In genomic region chr13:29605860-29606526, GRCh38 we compare ENCODE assay signal across 27 cellular contexts.
"Had no signal": no experiment of that assay in that cellular context is flagged by ENCODE, and none has a peak within 500 bp of the region (broad histone marks: within the 10 kb centered on the region; RNA-seq: fewer than 3 reads in every experiment).

No MANE protein-coding gene starts in this region.

- H3K4me1 Mint-ChIP-seq: activated naive CD8-positive, alpha-beta T cell treated with anti-CD3 and anti-CD28 coated beads for 36 hours; naive thymus-derived CD4-positive, alpha-beta T cell had no signal

- H3K9me3 Mint-ChIP-seq: activated naive CD4-positive, alpha-beta T cell treated with anti-CD3 and anti-CD28 coated beads for 36 hours; activated naive CD8-positive, alpha-beta T cell treated with anti-CD3 and anti-CD28 coated beads for 36 hours; activated T-helper 1 cell treated with anti-CD3 and anti-CD28 coated beads, Interleukin-12 subunit alpha, Interleukin-12 subunit beta, Interleukin-2, Interleukin-4 antibody, amounts not matched to agents 30 ng/mL and 10 ng/mL and 1 ng/mL, durations not matched to agents 14 hours and 24 hours and 36 hours; naive thymus-derived CD4-positive, alpha-beta T cell had no signal

- H3K9me3 ChIP-seq: pancreas, prostate gland, transverse colon had no signal

- H3K27ac Mint-ChIP-seq: activated naive CD4-positive, alpha-beta T cell treated with anti-CD3 and anti-CD28 coated beads for 36 hours; activated naive CD8-positive, alpha-beta T cell treated with anti-CD3 and anti-CD28 coated beads for 36 hours; activated T-helper 1 cell treated with anti-CD3 and anti-CD28 coated beads, Interleukin-12 subunit alpha, Interleukin-12 subunit beta, Interleukin-2, Interleukin-4 antibody, amounts not matched to agents 30 ng/mL and 10 ng/mL and 1 ng/mL, durations not matched to agents 14 hours and 24 hours and 36 hours; naive thymus-derived CD4-positive, alpha-beta T cell had no signal

- H3K4me1 ChIP-seq: pancreas, prostate gland, transverse colon had no signal

- ATAC-seq: activated CD4-positive, CD25-positive, alpha-beta regulatory T cell treated with anti-CD3 and anti-CD28 coated beads, Interleukin-2, amount 50 U/mL, for 24 hours; naive thymus-derived CD4-positive, alpha-beta T cell; pancreas had no signal

- DNase-seq: activated CD4-positive, alpha-beta T cell treated with anti-CD3 and anti-CD28 coated beads for 48 hours; activated CD4-positive, alpha-beta T cell treated with anti-CD3 and anti-CD28 coated beads, Interleukin-2, amount 50 U/mL, for 48 hours; activated CD8-positive, alpha-beta memory T cell treated with anti-CD3 and anti-CD28 coated beads for 24 hours; activated CD8-positive, alpha-beta memory T cell treated with anti-CD3 and anti-CD28 coated beads, Interleukin-2, amount 50 U/mL, for 4 hours; activated effector memory CD4-positive, alpha-beta T cell treated with anti-CD3 and anti-CD28 coated beads, Interleukin-2, amount 50 U/mL, for 16 hours; activated naive CD4-positive, alpha-beta T cell treated with anti-CD3 and anti-CD28 coated beads for 36 hours; activated naive CD8-positive, alpha-beta T cell treated with anti-CD3 and anti-CD28 coated beads for 36 hours; activated T-cell treated with anti-CD3 and anti-CD28 coated beads, Interleukin-2, amount 50 U/mL, for 1 hour; central memory CD4-positive, alpha-beta T cell; foreskin fibroblast; mammary epithelial cell; midbrain; naive thymus-derived CD4-positive, alpha-beta T cell; nucleus accumbens; pancreas; retina; stimulated activated CD4-positive, alpha-beta T cell treated with anti-CD3 and anti-CD28 coated beads, Interleukin-2, amount 100 ng/mL, for 48 hours; stimulated activated naive CD4-positive, alpha-beta T cell treated with Interleukin-2 at 50 U/mL for 16 hours; transverse colon had no signal

- FAIRE-seq: astrocyte, endothelial cell of umbilical vein, pancreas, TTC549, urothelium cell line had no signal

- H3K27me3 ChIP-seq: pancreas, transverse colon had no signal

- H3K27ac ChIP-seq: pancreas, prostate gland, transverse colon, WERI-Rb-1 had no signal

- H3K4me3 ChIP-seq: pancreas, prostate gland, transverse colon had no signal

- H3K36me3 Mint-ChIP-seq: activated naive CD8-positive, alpha-beta T cell treated with anti-CD3 and anti-CD28 coated beads for 36 hours; naive thymus-derived CD4-positive, alpha-beta T cell had no signal

- H3K36me3 ChIP-seq: pancreas, prostate gland, transverse colon, WERI-Rb-1 had no signal

- H3K4me3 Mint-ChIP-seq: activated naive CD4-positive, alpha-beta T cell treated with anti-CD3 and anti-CD28 coated beads for 36 hours; activated naive CD8-positive, alpha-beta T cell treated with anti-CD3 and anti-CD28 coated beads for 36 hours; activated T-helper 1 cell treated with anti-CD3 and anti-CD28 coated beads, Interleukin-12 subunit alpha, Interleukin-12 subunit beta, Interleukin-2, Interleukin-4 antibody, amounts not matched to agents 30 ng/mL and 10 ng/mL and 1 ng/mL, durations not matched to agents 14 hours and 24 hours and 36 hours; naive thymus-derived CD4-positive, alpha-beta T cell had no signal
